In genomic region chr2:100730290-100730868, GRCh38 we compare ENCODE assay signal across 8 cellular contexts.
DNase-seq lines count a peak whose midpoint lies in the region; TF ChIP-seq lines count a peak whose summit lies in the region.

No MANE protein-coding gene starts in this region.

- H3K36me3 ChIP-seq in Peyer's patch (no peaks in the 10 kb centered on the region), ascending aorta (no peaks in the 10 kb centered on the region)

- no peaks in the 10 kb centered on the region for H3K9me3 ChIP-seq in Peyer's patch
- H3K9me3 ChIP-seq in ascending aorta: no peaks in the 10 kb centered on the region

- TF ChIP-seq CTCF in Peyer's patch (IDR thresholded peaks at IDR 0.05): peak in 4 of 6 experiments; percentile 36 to 78 (median 74)
- TF ChIP-seq CTCF in ascending aorta (IDR thresholded peaks at IDR 0.05): peak; percentile 43 to 63 (median 59)

- H3K27me3 ChIP-seq in Peyer's patch (no peaks in the 10 kb centered on the region), ascending aorta (no peaks in the 10 kb centered on the region)

- H3K27ac ChIP-seq in Peyer's patch (no peak overlapping the region), ascending aorta (no peak overlapping the region)

- H3K4me3 ChIP-seq in Peyer's patch (no peak overlapping the region), ascending aorta (no peak overlapping the region)

- H3K4me1 ChIP-seq in Peyer's patch (no peaks in the 10 kb centered on the region), ascending aorta (no peaks in the 10 kb centered on the region)

- DNase-seq in NOMO-1 treated with DMSO at 0.1 percent for 48 hours (lab: John Stamatoyannopoulos, UW; ENCODE audit: unreplicated experiment): peak; percentile 28
- DNase-seq in NOMO-1 treated with dmso at 0.1 percent for 144 hours (lab: John Stamatoyannopoulos, UW; ENCODE audit: unreplicated experiment): no peak
- peak in 2 of 3 donors; percentile 78 to 79 for DNase-seq in Peyer's patch
- DNase-seq in ascending aorta (ENCODE audit: low spot score in 2 of 2): no peak
- DNase-seq in iPS-NIHi7 (ENCODE audit: extremely low spot score): peak; percentile 64
- peak; percentile 16 to 22 for DNase-seq in stimulated activated CD8-positive, alpha-beta memory T cell treated with anti-CD3 and anti-CD28 coated beads, Interleukin-2, amount 100 ng/mL, for 48 hours (ENCODE audit: low read depth in 2 of 2)
- DNase-seq in epidermal melanocyte (ENCODE audit: insufficient read length, low spot score): no peak
- no peak for DNase-seq in NCI-H1105 treated with DMSO at 0.1 percent for 48 hours (lab: John Stamatoyannopoulos, UW)

- no peak for TF ChIP-seq POLR2A in Peyer's patch (IDR thresholded peaks at IDR 0.05)

- intact Hi-C loops in ascending aorta (cut with DNase I): loop anchor here (1.0 kb wide), 2 partner anchors 88 to 255 kb away; no protein-coding TSS in a partner anchor

Comparison
In these comparisons a context has a peak if more than half of its experiments do, and no peak if none do; other contexts are left out.
1. DNase-seq: peak in NOMO-1 treated with DMSO at 0.1 percent for 48 hours (single experiment), Peyer's patch (2 of 3), iPS-NIHi7 (single experiment) and stimulated activated CD8-positive, alpha-beta memory T cell treated with anti-CD3 and anti-CD28 coated beads, Interleukin-2, amount 100 ng/mL, for 48 hours (2 of 2); none in NOMO-1 treated with dmso at 0.1 percent for 144 hours (single experiment), ascending aorta (0 of 2), epidermal melanocyte (single experiment) and NCI-H1105 treated with DMSO at 0.1 percent for 48 hours (single experiment).